Comparison of ENCODE assay signal across 9 cellular contexts in the genomic region with DNA sequence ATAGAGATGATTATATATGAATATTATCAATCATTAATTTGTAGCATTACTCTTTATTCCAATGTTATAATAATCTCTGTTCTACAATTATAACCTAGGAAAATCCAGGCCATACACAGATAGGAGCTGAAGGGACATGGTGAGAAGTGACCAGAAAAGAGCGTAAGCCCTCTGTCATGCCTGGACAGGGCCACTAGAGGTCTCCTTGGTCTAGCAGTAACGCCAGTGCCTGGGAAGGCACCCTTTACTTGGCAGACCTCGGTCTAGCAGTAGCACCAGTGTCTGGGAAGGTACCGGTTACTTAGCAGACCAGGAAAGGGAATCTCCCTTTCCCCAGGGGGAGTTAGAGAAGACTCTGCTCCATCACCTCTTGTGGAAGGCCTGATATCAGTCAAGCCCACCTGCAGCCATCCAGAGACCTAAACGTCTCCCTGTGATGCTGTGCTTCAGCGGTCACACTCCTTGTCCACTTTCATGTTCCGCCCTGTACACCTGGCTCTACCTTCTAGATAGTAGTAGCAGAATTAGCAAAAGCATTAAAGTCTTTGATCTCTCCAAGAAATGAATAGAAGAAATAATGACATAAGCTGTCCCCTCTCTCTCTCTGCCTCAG.
A peak's percentile ranks its signal among the peaks of the same experiment; 100 is the strongest.
DNase-seq lines count a peak whose midpoint lies in the region; ATAC-seq, FAIRE-seq and TF ChIP-seq lines count a peak whose summit lies in the region.
"Had no signal": no experiment of that assay in that cellular context is flagged by ENCODE, and none has a peak within 500 bp of the region (broad histone marks: within the 10 kb centered on the region; RNA-seq: fewer than 3 reads in every experiment).

No MANE protein-coding gene starts in this region.

- H3K9me3 ChIP-seq in K562 (replicated peaks; ENCODE audit: control insufficient read depth, insufficient read depth, low read depth, low read length) = peaks cover 4% of the 10 kb centered on the region; the same call in 1 of the 2 replicates
- no peaks in the 10 kb centered on the region for H3K9me3 ChIP-seq in left lung
- no peaks in the 10 kb centered on the region for H3K9me3 ChIP-seq in suprapubic skin

- peak in 2 of 3 experiments; percentile 35 to 43; a peak in 3 of 6 replicates for TF ChIP-seq CTCF in K562 (IDR thresholded peaks at IDR 0.05 in 2 of 3, conservative IDR thresholded peaks at IDR 0.05 in 1 of 3; ENCODE audit: insufficient read depth in 2 of 3, low read depth in 1 of 3, low read length in 3 of 3)
- peak; percentile 30 to 43 for TF ChIP-seq CTCF in left lung (IDR thresholded peaks at IDR 0.05)
- no peak for TF ChIP-seq CTCF in suprapubic skin (IDR thresholded peaks at IDR 0.05)

- H3K4me2 ChIP-seq in K562 (ENCODE audit: insufficient read depth, low read length) = no peak overlapping the region

- H3K79me2 ChIP-seq in K562 (ENCODE audit: control insufficient read depth, insufficient read depth, low read length) = no peaks in the 10 kb centered on the region
- H3K79me2 ChIP-seq: parathyroid adenoma had no signal

- ATAC-seq in GM18519 (IDR thresholded peaks at IDR 0.05; ENCODE audit: low FRiP score, unreplicated experiment) = peak; percentile 97
- peak; percentile 99 for ATAC-seq in HG02885 (IDR thresholded peaks at IDR 0.05; ENCODE audit: poor library complexity, unreplicated experiment)
- peak; percentile 70 for ATAC-seq in K562
- ATAC-seq in left lung = peak; percentile 91

- H3K27me3 ChIP-seq in K562 (ENCODE audit: control insufficient read depth in 2 of 2, insufficient read depth in 2 of 2, low read length in 2 of 2) = no peaks in the 10 kb centered on the region
- H3K27me3 ChIP-seq in left lung = no peaks in the 10 kb centered on the region
- H3K27me3 ChIP-seq in suprapubic skin = no peaks in the 10 kb centered on the region

- in situ Hi-C loops in K562 (cut with MboI) = no loop called here

- H3K36me3 ChIP-seq in K562 (ENCODE audit: control insufficient read depth, insufficient read depth, low read length) (no peaks in the 10 kb centered on the region), left lung (no peaks in the 10 kb centered on the region), suprapubic skin (no peaks in the 10 kb centered on the region)

- intact Hi-C loops in K562 (cut with micrococcal nuclease) (no loop called here), left lung (cut with DNase I) (no loop called here)

- H3K4me1 ChIP-seq in K562 (replicated peaks in 1 of 2; ENCODE audit: control insufficient read depth in 2 of 2, insufficient read depth in 2 of 2, low read length in 2 of 2) = no peaks in the 10 kb centered on the region
- no peaks in the 10 kb centered on the region for H3K4me1 ChIP-seq in left lung
- no peaks in the 10 kb centered on the region for H3K4me1 ChIP-seq in suprapubic skin
- H3K4me1 ChIP-seq: parathyroid adenoma had no signal

- BruUV-seq in K562 (replicated peaks; lab: Mats Ljungman, UMichigan) = no TSS peak

- CTCF ChIA-PET in K562 (lab: Yijun Ruan, JAX; ENCODE audit: low intra/inter-chr PET ratio) = no interaction called here

- TF ChIP-seq EP300 in K562 (IDR thresholded peaks at IDR 0.05; ENCODE audit: low read length) = no peak
- TF ChIP-seq EP300 in suprapubic skin (IDR thresholded peaks at IDR 0.05) = no peak

- TF ChIP-seq RAD21 in K562 (CRISPR knock-in tag; conservative IDR thresholded peaks at IDR 0.05 in 1 of 2, IDR thresholded peaks at IDR 0.05 in 1 of 2) = peak; percentile 16 to 50; a peak in 2 of 4 replicates

- 4% methylated on average over 7 of the region's 7 CpGs for WGBS in K562 (ENCODE audit: insufficient coverage, low coverage, missing lambda C conversion rate)
- 60% methylated on average over 7 of the region's 7 CpGs for WGBS in suprapubic skin

- no peak overlapping the region for H2AFZ ChIP-seq in K562 (ENCODE audit: low read depth, low read length)
- H2AFZ ChIP-seq: parathyroid adenoma had no signal

- FAIRE-seq in K562 (lab: Jason Lieb, UNC) = no peak
- no peak for FAIRE-seq in HTR-8/SVneo (lab: Jason Lieb, UNC)

- H3K9me1 ChIP-seq in K562 (ENCODE audit: control insufficient read depth, insufficient read depth, low read length) = no peaks in the 10 kb centered on the region

- no peak for TF ChIP-seq POLR2A in K562 (conservative IDR thresholded peaks at IDR 0.05)
- no peak for TF ChIP-seq POLR2A in suprapubic skin (IDR thresholded peaks at IDR 0.05)

- H4K20me1 ChIP-seq in K562 (replicated peaks; ENCODE audit: control insufficient read depth, insufficient read depth, low read length) = no peaks in the 10 kb centered on the region

- POLR2A ChIA-PET in K562 (lab: Yijun Ruan, JAX) = no interaction called here

- H3K9ac ChIP-seq in K562 (ENCODE audit: insufficient read depth in 1 of 2, low read depth in 2 of 2, low read length in 2 of 2) = no peak overlapping the region
- H3K9ac ChIP-seq: parathyroid adenoma had no signal

- DNase-seq in CD1c-positive myeloid dendritic cell (ENCODE audit: extremely low spot score) (peak; percentile 5), NCI-H226 (peak; percentile 28), K562 (ENCODE audit: extremely low read depth in 1 of 4, low spot score in 3 of 4) (peak in 1 of 4 experiments; percentile 25), left lung (peak in 1 of 2 donors; percentile 38), HTR-8/SVneo (ENCODE audit: insufficient read length, low spot score) (no peak), suprapubic skin (ENCODE audit: low spot score in 2 of 2) (no peak)

- H3K4me3 ChIP-seq in K562 = no peak overlapping the region
- H3K4me3 ChIP-seq in left lung = no peak overlapping the region
- H3K4me3 ChIP-seq in suprapubic skin = no peak overlapping the region

- H3K27ac ChIP-seq in K562 (ENCODE audit: extremely low read depth, low read depth, low read length) = no peak overlapping the region
- H3K27ac ChIP-seq in left lung = no peak overlapping the region
- no peak overlapping the region for H3K27ac ChIP-seq in suprapubic skin
- H3K27ac ChIP-seq: parathyroid adenoma had no signal

TF ChIP-seq in K562, 482 proteins besides CTCF, POLR2A, EP300 and RAD21 (continues in another document):
- no peak for TF ChIP-seq MYC (IDR thresholded peaks at IDR 0.05; ENCODE audit: low read depth, low read length)
- no peak for TF ChIP-seq MYC (CRISPR knock-in tag; IDR thresholded peaks at IDR 0.05; ENCODE audit: borderline replicate concordance, low read depth)
- no peak for TF ChIP-seq HNRNPLL (IDR thresholded peaks at IDR 0.05; ENCODE audit: low read depth, low read length, poor library complexity, severe bottlenecking)
- no peak for TF ChIP-seq FOXA1 (IDR thresholded peaks at IDR 0.05; ENCODE audit: borderline replicate concordance)
- TF ChIP-seq FOXK1 (CRISPR knock-in tag; IDR thresholded peaks at IDR 0.05; ENCODE audit: borderline replicate concordance) = no peak
- TF ChIP-seq SREBF1 (IDR thresholded peaks at IDR 0.05; ENCODE audit: borderline replicate concordance, low read depth, low read length) = no peak
- no peak for TF ChIP-seq CHD2 (IDR thresholded peaks at IDR 0.05; ENCODE audit: low read depth, low read length)
- TF ChIP-seq RFX5 (IDR thresholded peaks at IDR 0.05; ENCODE audit: low read depth, low read length) = no peak
- TF ChIP-seq, protein P1, sequence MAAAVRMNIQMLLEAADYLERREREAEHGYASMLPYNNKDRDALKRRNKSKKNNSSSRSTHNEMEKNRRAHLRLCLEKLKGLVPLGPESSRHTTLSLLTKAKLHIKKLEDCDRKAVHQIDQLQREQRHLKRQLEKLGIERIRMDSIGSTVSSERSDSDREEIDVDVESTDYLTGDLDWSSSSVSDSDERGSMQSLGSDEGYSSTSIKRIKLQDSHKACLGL (CRISPR knock-in tag; IDR thresholded peaks at IDR 0.05; ENCODE audit: borderline replicate concordance, poor library complexity, severe bottlenecking) = no peak
- TF ChIP-seq ZNF551 (CRISPR knock-in tag; IDR thresholded peaks at IDR 0.05) = no peak
- TF ChIP-seq ZNF143 (CRISPR knock-in tag; IDR thresholded peaks at IDR 0.05) = no peak

Comparison
In these comparisons a context has a peak if more than half of its experiments do, and no peak if none do; other contexts are left out.
1. DNase-seq: peak in CD1c-positive myeloid dendritic cell (single experiment) and NCI-H226 (single experiment); none in HTR-8/SVneo (single experiment) and suprapubic skin (0 of 2).
2. CTCF ChIP-seq: peak in K562 (2 of 3) and left lung (2 of 2); none in suprapubic skin (0 of 2).
3. Peak in every context shown above with its lines, with median percentiles within 50 percentile points of each other: ATAC-seq.